ENCODE assay signal across 23 cellular contexts in genomic region chr5:65873181-65873580, GRCh38. TPM values are rescaled to one million over a fixed set of nuclear protein-coding genes. Genes with fewer than 3 reads are reported as not detected.
DNase-seq lines count a peak whose midpoint lies in the region; ATAC-seq and TF ChIP-seq lines count a peak whose summit lies in the region.
"Had no signal": no experiment of that assay in that cellular context is flagged by ENCODE, and none has a peak within 500 bp of the region (broad histone marks: within the 10 kb centered on the region; RNA-seq: fewer than 3 reads in every experiment).

No MANE protein-coding gene starts in this region.

- peaks cover 6% of the 10 kb centered on the region for H3K4me1 Mint-ChIP-seq in stimulated activated effector memory CD8-positive, alpha-beta T cell treated with anti-CD3 and anti-CD28 coated beads, Interleukin-12 subunit alpha, Interleukin-12 subunit beta, amount 100 ng/mL, for 72 hours
- H3K4me1 Mint-ChIP-seq in activated T-helper 1 cell treated with anti-CD3 and anti-CD28 coated beads, Interleukin-12 subunit alpha, Interleukin-12 subunit beta, Interleukin-2, Interleukin-4 antibody, amounts not matched to agents 30 ng/mL and 10 ng/mL and 1 ng/mL, durations not matched to agents 14 hours and 24 hours and 36 hours (ENCODE audit: low read depth): no peaks in the 10 kb centered on the region
- H3K4me1 Mint-ChIP-seq: neural crest cell had no signal

- H3K4me2 ChIP-seq in fibroblast of lung (ENCODE audit: extremely low read depth, insufficient read depth, low read length): no peak overlapping the region
- H3K4me2 ChIP-seq: BLaER1 had no signal

- H3K27me3 Mint-ChIP-seq in activated T-helper 1 cell treated with anti-CD3 and anti-CD28 coated beads, Interleukin-12 subunit alpha, Interleukin-12 subunit beta, Interleukin-2, Interleukin-4 antibody, amounts not matched to agents 30 ng/mL and 10 ng/mL and 1 ng/mL, durations not matched to agents 14 hours and 24 hours and 36 hours (ENCODE audit: insufficient read depth): no peaks in the 10 kb centered on the region
- H3K27me3 Mint-ChIP-seq: activated naive CD8-positive, alpha-beta T cell treated with anti-CD3 and anti-CD28 coated beads for 36 hours had no signal

- ATAC-seq in SK-N-SH treated with all-trans-retinoic acid at 6 μM for 48 hours (peak; percentile 52), HG03565 (IDR thresholded peaks at IDR 0.05; ENCODE audit: unreplicated experiment) (no peak), HG02678 (IDR thresholded peaks at IDR 0.05; ENCODE audit: unreplicated experiment) (no peak)
- no peak for ATAC-seq in stimulated activated effector memory CD8-positive, alpha-beta T cell treated with anti-CD3 and anti-CD28 coated beads, Interleukin-12 subunit alpha, Interleukin-12 subunit beta, amount 100 ng/mL, for 72 hours

- no peak overlapping the region for H3K9ac ChIP-seq in fibroblast of lung (ENCODE audit: insufficient read depth, low read length)
- H3K9ac ChIP-seq: BLaER1 had no signal

- no peaks in the 10 kb centered on the region for H3K79me2 ChIP-seq in fibroblast of lung (ENCODE audit: control insufficient read depth, insufficient read depth, low read length)

- peaks cover 2% of the 10 kb centered on the region for H3K4me1 ChIP-seq in fibroblast of lung (ENCODE audit: control insufficient read depth, extremely low read depth, insufficient read depth, low read length)
- H3K4me1 ChIP-seq: BLaER1, prostate gland, testis had no signal

- no peaks in the 10 kb centered on the region for H4K20me1 ChIP-seq in fibroblast of lung (ENCODE audit: control insufficient read depth, extremely low read depth, insufficient read depth, low read length)
- H4K20me1 ChIP-seq: BLaER1 had no signal

- H3K36me3 Mint-ChIP-seq in stimulated activated effector memory CD8-positive, alpha-beta T cell treated with anti-CD3 and anti-CD28 coated beads, Interleukin-12 subunit alpha, Interleukin-12 subunit beta, amount 100 ng/mL, for 72 hours: no peaks in the 10 kb centered on the region
- H3K36me3 Mint-ChIP-seq in activated T-helper 1 cell treated with anti-CD3 and anti-CD28 coated beads, Interleukin-12 subunit alpha, Interleukin-12 subunit beta, Interleukin-2, Interleukin-4 antibody, amounts not matched to agents 30 ng/mL and 10 ng/mL and 1 ng/mL, durations not matched to agents 14 hours and 24 hours and 36 hours (ENCODE audit: low read depth): peaks cover 1% of the 10 kb centered on the region

- H3K9me3 ChIP-seq in fibroblast of lung (ENCODE audit: control insufficient read depth, insufficient read depth, low read depth, low read length): no peaks in the 10 kb centered on the region
- H3K9me3 ChIP-seq: prostate gland, testis had no signal

- no peak for TF ChIP-seq CTCF in fibroblast of lung (conservative IDR thresholded peaks at IDR 0.05 in 1 of 2, IDR thresholded peaks at IDR 0.05 in 1 of 2; ENCODE audit: low read depth in 1 of 2, low read length in 2 of 2)
- TF ChIP-seq CTCF in retinal pigment epithelial cell (conservative IDR thresholded peaks at IDR 0.05; ENCODE audit: low read depth, low read length): no peak

- no peak overlapping the region for H3K4me3 ChIP-seq in fibroblast of lung (replicated peaks in 1 of 4; ENCODE audit: control extremely low read depth in 1 of 4, insufficient read depth in 1 of 4, low read depth in 3 of 4, low read length in 4 of 4)
- no peak overlapping the region for H3K4me3 ChIP-seq in retinal pigment epithelial cell (ENCODE audit: low read length)
- H3K4me3 ChIP-seq: BLaER1, cardiac muscle cell, prostate gland, testis had no signal

- H3K27me3 ChIP-seq in fibroblast of lung (ENCODE audit: control insufficient read depth, insufficient read depth, low read length): no peaks in the 10 kb centered on the region
- H3K27me3 ChIP-seq: BLaER1, cardiac muscle cell, testis had no signal

- no peak overlapping the region for H3K27ac ChIP-seq in fibroblast of lung (ENCODE audit: insufficient read depth, low read length)
- H3K27ac ChIP-seq: BLaER1, cardiac muscle cell, HL-60, prostate gland, testis had no signal

- DNase-seq in HCEC 1CT (peak; percentile 73), fibroblast of lung (ENCODE audit: low read depth in 2 of 2) (peak; percentile 32 to 81), retinal pigment epithelial cell (ENCODE audit: low read depth) (peak; percentile 55)
- no peak for DNase-seq in stimulated activated effector memory CD8-positive, alpha-beta T cell treated with anti-CD3 and anti-CD28 coated beads, Interleukin-12 subunit alpha, Interleukin-12 subunit beta, amount 100 ng/mL, for 72 hours (ENCODE audit: low spot score in 2 of 2)
- no peak for DNase-seq in activated T-helper 1 cell treated with anti-CD3 and anti-CD28 coated beads, Interleukin-12 subunit alpha, Interleukin-12 subunit beta, Interleukin-2, Interleukin-4 antibody, amounts not matched to agents 30 ng/mL and 10 ng/mL and 1 ng/mL, durations not matched to agents 14 hours and 24 hours and 36 hours (ENCODE audit: low spot score)
- DNase-seq: activated CD4-positive, CD25-positive, alpha-beta regulatory T cell; activated naive CD8-positive, alpha-beta T cell treated with anti-CD3 and anti-CD28 coated beads for 36 hours; DMS 273 treated with DMSO at 0.1 percent for 48 hours; effector CD4-positive, alpha-beta T cell; hypothalamus; KG1; midbrain; NCI-H1092; NCI-H748 treated with DMSO at 0.1 percent for 48 hours; testis had no signal

- H3K9me3 Mint-ChIP-seq in stimulated activated effector memory CD8-positive, alpha-beta T cell treated with anti-CD3 and anti-CD28 coated beads, Interleukin-12 subunit alpha, Interleukin-12 subunit beta, amount 100 ng/mL, for 72 hours: peaks cover 7% of the 10 kb centered on the region
- H3K9me3 Mint-ChIP-seq in activated T-helper 1 cell treated with anti-CD3 and anti-CD28 coated beads, Interleukin-12 subunit alpha, Interleukin-12 subunit beta, Interleukin-2, Interleukin-4 antibody, amounts not matched to agents 30 ng/mL and 10 ng/mL and 1 ng/mL, durations not matched to agents 14 hours and 24 hours and 36 hours: peaks cover 8% of the 10 kb centered on the region

- no peak overlapping the region for H2AFZ ChIP-seq in fibroblast of lung (ENCODE audit: low read length)

- H3K27ac Mint-ChIP-seq in stimulated activated effector memory CD8-positive, alpha-beta T cell treated with anti-CD3 and anti-CD28 coated beads, Interleukin-12 subunit alpha, Interleukin-12 subunit beta, amount 100 ng/mL, for 72 hours: no peak overlapping the region
- H3K27ac Mint-ChIP-seq in activated T-helper 1 cell treated with anti-CD3 and anti-CD28 coated beads, Interleukin-12 subunit alpha, Interleukin-12 subunit beta, Interleukin-2, Interleukin-4 antibody, amounts not matched to agents 30 ng/mL and 10 ng/mL and 1 ng/mL, durations not matched to agents 14 hours and 24 hours and 36 hours: no peak overlapping the region
- H3K27ac Mint-ChIP-seq: activated naive CD8-positive, alpha-beta T cell treated with anti-CD3 and anti-CD28 coated beads for 36 hours had no signal

- intact Hi-C loops in activated T-helper 1 cell treated with anti-CD3 and anti-CD28 coated beads, Interleukin-12 subunit alpha, Interleukin-12 subunit beta, Interleukin-2, Interleukin-4 antibody, amounts not matched to agents 30 ng/mL and 10 ng/mL and 1 ng/mL, durations not matched to agents 14 hours and 24 hours and 36 hours (cut with micrococcal nuclease): no loop called here

- no peaks in the 10 kb centered on the region for H3K36me3 ChIP-seq in fibroblast of lung (ENCODE audit: control insufficient read depth, insufficient read depth, low read length)
- H3K36me3 ChIP-seq: BLaER1, cardiac muscle cell, prostate gland had no signal

- H3K4me3 Mint-ChIP-seq in stimulated activated effector memory CD8-positive, alpha-beta T cell treated with anti-CD3 and anti-CD28 coated beads, Interleukin-12 subunit alpha, Interleukin-12 subunit beta, amount 100 ng/mL, for 72 hours: no peak overlapping the region
- H3K4me3 Mint-ChIP-seq in activated T-helper 1 cell treated with anti-CD3 and anti-CD28 coated beads, Interleukin-12 subunit alpha, Interleukin-12 subunit beta, Interleukin-2, Interleukin-4 antibody, amounts not matched to agents 30 ng/mL and 10 ng/mL and 1 ng/mL, durations not matched to agents 14 hours and 24 hours and 36 hours: no peak overlapping the region
- H3K4me3 Mint-ChIP-seq: activated naive CD8-positive, alpha-beta T cell treated with anti-CD3 and anti-CD28 coated beads for 36 hours; neural crest cell had no signal

TF ChIP-seq in SK-N-SH treated with all-trans-retinoic acid at 6 μM for 48 hours, 23 proteins besides CTCF, POLR2A, EP300 and RAD21:
- TF ChIP-seq ZC3H10 (CRISPR knock-in tag; IDR thresholded peaks at IDR 0.05): 0 out of 2 replicates have a peak, but pooled peaks have one; percentile 48
- peak; percentile 20; the same call in 1 of the 2 replicates for TF ChIP-seq TOX (CRISPR knock-in tag; IDR thresholded peaks at IDR 0.05; ENCODE audit: borderline replicate concordance)
- TF ChIP-seq OSR1 (CRISPR knock-in tag; IDR thresholded peaks at IDR 0.05): 0 out of 2 replicates have a peak, but pooled peaks have one; percentile 50
- no peak for TF ChIP-seq CSDC2 (CRISPR knock-in tag; IDR thresholded peaks at IDR 0.05)
- no peak for TF ChIP-seq ARNTL (CRISPR knock-in tag; IDR thresholded peaks at IDR 0.05; ENCODE audit: borderline replicate concordance, low read depth)
TF ChIP-seq in SK-N-SH treated with all-trans-retinoic acid at 6 μM for 48 hours: peak in this region for 3.

RNA-seq across cellular contexts. Expression of gene ERBIN, which starts 53.2 kb away (rescaled TPM):
- total RNA-seq in fibroblast of lung: 79.9 and 127 TPM in 2 replicates
- polyA plus RNA-seq in fibroblast of lung: 49.5 and 69.1 TPM in 2 replicates
- 26.4 and 37.0 TPM in 2 replicates for polyA plus RNA-seq in fibroblast of lung (2012)
- polyA minus RNA-seq in fibroblast of lung (ENCODE audit: low replicate concordance): 10.0 and 28.2 TPM in 2 replicates
- 29.8 and 32.9 TPM in 2 replicates for total RNA-seq in activated T-helper 1 cell treated with anti-CD3 and anti-CD28 coated beads, Interleukin-12 subunit alpha, Interleukin-12 subunit beta, Interleukin-2, Interleukin-4 antibody, amounts not matched to agents 30 ng/mL and 10 ng/mL and 1 ng/mL, durations not matched to agents 14 hours and 24 hours and 36 hours

Comparison
In these comparisons a context has a peak if more than half of its experiments do, and no peak if none do; other contexts are left out.
1. DNase-seq: peak in HCEC 1CT (single experiment), fibroblast of lung (2 of 2) and retinal pigment epithelial cell (single experiment); none in stimulated activated effector memory CD8-positive, alpha-beta T cell treated with anti-CD3 and anti-CD28 coated beads, Interleukin-12 subunit alpha, Interleukin-12 subunit beta, amount 100 ng/mL, for 72 hours (0 of 2) and activated T-helper 1 cell treated with anti-CD3 and anti-CD28 coated beads, Interleukin-12 subunit alpha, Interleukin-12 subunit beta, Interleukin-2, Interleukin-4 antibody, amounts not matched to agents 30 ng/mL and 10 ng/mL and 1 ng/mL, durations not matched to agents 14 hours and 24 hours and 36 hours (single experiment).